In genomic region chr3:17179381-17180205, GRCh38 we compare ENCODE assay signal across 9 cellular contexts.
A peak's percentile ranks its signal among the peaks of the same experiment; 100 is the strongest.
DNase-seq lines count a peak whose midpoint lies in the region; ATAC-seq, FAIRE-seq and TF ChIP-seq lines count a peak whose summit lies in the region.
"Had no signal": no experiment of that assay in that cellular context is flagged by ENCODE, and none has a peak within 500 bp of the region (broad histone marks: within the 10 kb centered on the region; RNA-seq: fewer than 3 reads in every experiment).

No MANE protein-coding gene starts in this region.

- H3K4me2 ChIP-seq in GM23338, result no peak overlapping the region

- H3K4me3 Mint-ChIP-seq in GM23338, result no peak overlapping the region

- H3K9me3 Mint-ChIP-seq in GM23338, result no peaks in the 10 kb centered on the region; the same call in 2 of the 3 replicates

- DNase-seq in NCI-H82 treated with DMSO at 0.1 percent for 48 hours (lab: John Stamatoyannopoulos, UW; ENCODE audit: unreplicated experiment) (peak; percentile 53), pancreas (no peak), RKO (ENCODE audit: low spot score) (no peak), ACHN (no peak), GM23338 (ENCODE audit: low spot score) (no peak), foreskin fibroblast (no peak)

- H2AFZ ChIP-seq in GM23338, result no peak overlapping the region

- no peaks in the 10 kb centered on the region for H3K79me2 ChIP-seq in GM23338 (replicated peaks; ENCODE audit: insufficient read depth)

- no peak overlapping the region for H3K27ac ChIP-seq in pancreas
- no peak overlapping the region for H3K27ac ChIP-seq in GM23338 (ENCODE audit: low read depth)
- H3K27ac ChIP-seq: neutrophil had no signal

- in situ Hi-C loops in ACHN (cut with HindIII; ENCODE audit: low pct_ligation_motif_present, low pct_unique_long_range_greater_than_20kb, low sequenced_read_pairs), result no loop called here

- no peak for FAIRE-seq in pancreas (lab: Jason Lieb, UNC)

- no peak for TF ChIP-seq CTCF in pancreas (IDR thresholded peaks at IDR 0.05)
- no peak for TF ChIP-seq CTCF in GM23338 (conservative IDR thresholded peaks at IDR 0.05; ENCODE audit: low read depth in 2 of 2)
- no peak for TF ChIP-seq CTCF in foreskin fibroblast (IDR thresholded peaks at IDR 0.05; ENCODE audit: low read depth, low read length)

- H3K4me1 ChIP-seq in pancreas (no peaks in the 10 kb centered on the region), GM23338 (ENCODE audit: insufficient read depth) (no peaks in the 10 kb centered on the region)

- peaks cover 4% of the 10 kb centered on the region for H3K27me3 Mint-ChIP-seq in GM23338 (ENCODE audit: insufficient read depth, low read depth, poor library complexity)

- H3K36me3 Mint-ChIP-seq in GM23338 (ENCODE audit: low read depth), result no peaks in the 10 kb centered on the region

- intact Hi-C loops in pancreas (cut with DNase I), result no loop called here

- ATAC-seq in GM19043 (IDR thresholded peaks at IDR 0.05; ENCODE audit: low read depth, unreplicated experiment) (peak; percentile 51), HG03039 (IDR thresholded peaks at IDR 0.05; ENCODE audit: unreplicated experiment) (peak; percentile 72), pancreas (peak in 3 of 4 donors; percentile 21 to 84 (median 72)), GM23338 (no peak)

- no peaks in the 10 kb centered on the region for H4K20me1 ChIP-seq in GM23338 (replicated peaks; ENCODE audit: insufficient read depth)

- no peak overlapping the region for H3K4me3 ChIP-seq in pancreas
- no peak overlapping the region for H3K4me3 ChIP-seq in GM23338
- no peak overlapping the region for H3K4me3 ChIP-seq in foreskin fibroblast (ENCODE audit: low read depth in 1 of 2, low read length in 2 of 2)

- H3K36me3 ChIP-seq in pancreas, result peaks cover 0 to 10% (median 0%) of the 10 kb centered on the region in 3 donors
- H3K36me3 ChIP-seq in GM23338 (ENCODE audit: insufficient read depth), result no peaks in the 10 kb centered on the region

- no peaks in the 10 kb centered on the region for H3K4me1 Mint-ChIP-seq in GM23338

- H3K27ac Mint-ChIP-seq in GM23338, result no peak overlapping the region

- no peaks in the 10 kb centered on the region for H3K9me2 ChIP-seq in GM23338 (ENCODE audit: insufficient read depth)

- WGBS in pancreas, 2 donors, result 87 to 91% methylated on average over 7 of the region's 7 CpGs

- no peaks in the 10 kb centered on the region for H3F3A ChIP-seq in GM23338 (replicated peaks; ENCODE audit: low read depth)

- H3K9me3 ChIP-seq in pancreas, result no peaks in the 10 kb centered on the region
- H3K9me3 ChIP-seq: neutrophil had no signal

- no peaks in the 10 kb centered on the region for H3K27me3 ChIP-seq in pancreas
- no peaks in the 10 kb centered on the region for H3K27me3 ChIP-seq in GM23338 (ENCODE audit: insufficient read depth)
- H3K27me3 ChIP-seq: neutrophil had no signal

TF ChIP-seq in GM23338, 12 proteins besides CTCF, POLR2A, EP300 and RAD21 (continues in another document):
- no peak for TF ChIP-seq JUNB (IDR thresholded peaks at IDR 0.05; ENCODE audit: unreplicated experiment)
- no peak for TF ChIP-seq ZNF462 (CRISPR knock-in tag; IDR thresholded peaks at IDR 0.05)
- no peak for TF ChIP-seq STAT1 (IDR thresholded peaks at IDR 0.05; ENCODE audit: unreplicated experiment)
- no peak for TF ChIP-seq EZH2 (IDR thresholded peaks at IDR 0.05; ENCODE audit: low read depth, unreplicated experiment)
- TF ChIP-seq NANOG (IDR thresholded peaks at IDR 0.05; ENCODE audit: borderline replicate concordance), result no peak
- TF ChIP-seq EZH2phosphoT487 (IDR thresholded peaks at IDR 0.05; ENCODE audit: unreplicated experiment), result no peak
- no peak for TF ChIP-seq POLR2AphosphoS5 (IDR thresholded peaks at IDR 0.05; ENCODE audit: low read depth)
- no peak for TF ChIP-seq ETS1 (IDR thresholded peaks at IDR 0.05)
- TF ChIP-seq REST (IDR thresholded peaks at IDR 0.05; ENCODE audit: unreplicated experiment), result no peak
